Comparison of ENCODE assay signal across 12 cellular contexts in the genomic region with DNA sequence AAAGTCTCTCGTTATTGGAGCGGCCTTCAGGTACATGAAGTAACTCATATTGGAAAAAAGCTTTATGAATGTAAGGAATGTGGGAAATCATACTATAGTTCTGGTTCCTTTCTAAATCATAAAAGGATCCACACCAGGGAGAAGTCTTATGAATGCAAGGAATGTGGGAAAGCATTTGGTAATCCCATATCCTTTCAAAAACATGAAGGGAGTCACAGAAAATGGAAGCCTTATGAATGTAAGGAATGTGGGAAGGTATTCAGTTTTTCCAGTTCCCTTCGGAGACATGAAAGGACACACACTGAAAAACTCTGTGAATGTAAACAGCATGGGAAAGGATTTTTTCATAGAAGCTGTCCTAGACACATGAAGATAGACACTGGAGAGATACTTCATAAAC. TPM values are rescaled to one million over a fixed set of nuclear protein-coding genes. Genes with fewer than 3 reads are reported as not detected.
"Had no signal": no experiment of that assay in that cellular context is flagged by ENCODE, and none has a peak within 500 bp of the region (broad histone marks: within the 10 kb centered on the region; RNA-seq: fewer than 3 reads in every experiment).

No MANE protein-coding gene starts in this region.

- ATAC-seq: gastrocnemius medialis, heart left ventricle, left lung had no signal

- DNase-seq: activated CD4-positive, alpha-beta T cell treated with anti-CD3 and anti-CD28 coated beads for 1 hour; adrenal gland; gastrocnemius medialis; heart left ventricle; islet precursor cell; left lung; nucleus accumbens; small intestine; stimulated activated CD4-positive, alpha-beta T cell treated with anti-CD3 and anti-CD28 coated beads, Interleukin-4, amount 100 ng/mL, for 4 hours; stimulated activated CD8-positive, alpha-beta memory T cell treated with anti-CD3 and anti-CD28 coated beads, Interleukin-4, amount 100 ng/mL, for 48 hours; upper lobe of left lung had no signal

RNA-seq across cellular contexts. Expression of a gene that starts 59.5 kb away (rescaled TPM):
- total RNA-seq: epithelial cell of proximal tubule, gastrocnemius medialis had no signal
